ENCODE assay signal across 28 cellular contexts in genomic region chr3:155135003-155135402, GRCh38. TPM values are rescaled to one million over a fixed set of nuclear protein-coding genes. Genes with fewer than 3 reads are reported as not detected.
"Had no signal": no experiment of that assay in that cellular context is flagged by ENCODE, and none has a peak within 500 bp of the region (broad histone marks: within the 10 kb centered on the region; RNA-seq: fewer than 3 reads in every experiment).

No MANE protein-coding gene starts in this region.

- FAIRE-seq: endometrium, kidney had no signal

- H3K9me3 ChIP-seq: colonic mucosa, esophagus squamous epithelium, gastrocnemius medialis, left lung, lower lobe of right lung, mucosa of descending colon had no signal

- H3K27ac Mint-ChIP-seq: dendritic cell treated with granulocyte-macrophage colony-stimulating factor and Interleukin-4, amounts not matched to agents 40 ng/mL and 50 ng/mL, for 4 days; immature natural killer cell; mesothelial cell of epicardium; naive B cell had no signal

- H3K9me3 Mint-ChIP-seq: dendritic cell treated with granulocyte-macrophage colony-stimulating factor and Interleukin-4, amounts not matched to agents 40 ng/mL and 50 ng/mL, for 4 days had no signal

- ATAC-seq: esophagus mucosa, gastrocnemius medialis, heart left ventricle, left colon, left lung, left ventricle myocardium superior, lower lobe of right lung, mucosa of descending colon had no signal

- H3K27ac ChIP-seq: colonic mucosa, epithelial cell of prostate, esophagus squamous epithelium, gastrocnemius medialis, heart left ventricle, hepatocyte, left lung, lower lobe of right lung had no signal

- H3K27me3 ChIP-seq: colonic mucosa, esophagus squamous epithelium, gastrocnemius medialis, heart left ventricle, hepatocyte, left lung had no signal

- H3K4me1 ChIP-seq: colonic mucosa, gastrocnemius medialis, left lung, lower lobe of right lung had no signal

- H3K4me1 Mint-ChIP-seq: immature natural killer cell had no signal

- H3K4me3 ChIP-seq: colonic mucosa, esophagus squamous epithelium, gastrocnemius medialis, heart left ventricle, hepatocyte, left lung, lower lobe of right lung, mucosa of descending colon had no signal

- DNase-seq: colonic mucosa; cortex of kidney; effector CD4-positive, alpha-beta T cell; effector memory CD4-positive, alpha-beta T cell; erythroblast; esophagus squamous epithelium; foreskin fibroblast; foreskin melanocyte; gastrocnemius medialis; heart left ventricle; hypothalamus; immature natural killer cell; islet precursor cell; kidney; kidney glomerular epithelial cell; left colon; left lung; left ventricle myocardium superior; lower lobe of right lung; mesenchymal stem cell; mucosa of descending colon; naive B cell had no signal

- H3K36me3 ChIP-seq: colonic mucosa, esophagus squamous epithelium, gastrocnemius medialis, heart left ventricle, left lung, lower lobe of right lung had no signal

- H3K36me3 Mint-ChIP-seq: immature natural killer cell, naive B cell had no signal

- H3K4me3 Mint-ChIP-seq: dendritic cell treated with granulocyte-macrophage colony-stimulating factor and Interleukin-4, amounts not matched to agents 40 ng/mL and 50 ng/mL, for 4 days; immature natural killer cell; mesothelial cell of epicardium; naive B cell had no signal

- H3K27me3 Mint-ChIP-seq: dendritic cell treated with granulocyte-macrophage colony-stimulating factor and Interleukin-4, amounts not matched to agents 40 ng/mL and 50 ng/mL, for 4 days; naive B cell had no signal

RNA-seq across cellular contexts. Expression of gene MME, which starts 54.9 kb away (rescaled TPM):
- polyA plus RNA-seq: immature natural killer cell had no signal
